In genomic region chrX:150547511-150548115, GRCh38 we compare ENCODE assay signal across 9 cellular contexts. TPM values are rescaled to one million over a fixed set of nuclear protein-coding genes. Genes with fewer than 3 reads are reported as not detected.
DNase-seq lines count a peak whose midpoint lies in the region; ATAC-seq and TF ChIP-seq lines count a peak whose summit lies in the region.
"Had no signal": no experiment of that assay in that cellular context is flagged by ENCODE, and none has a peak within 500 bp of the region (broad histone marks: within the 10 kb centered on the region; RNA-seq: fewer than 3 reads in every experiment).

No MANE protein-coding gene starts in this region.

- H3K9me3 ChIP-seq in mononuclear cell (ENCODE audit: low read depth, low read length) (no peaks in the 10 kb centered on the region), thyroid gland (no peaks in the 10 kb centered on the region)

- H3K27me3 ChIP-seq in mononuclear cell (ENCODE audit: insufficient read depth, low read length) (no peaks in the 10 kb centered on the region), thyroid gland (no peaks in the 10 kb centered on the region)

- peak overlapping the region; percentile 78 to 92 (median 85) for H3K27ac ChIP-seq in thyroid gland
- H3K27ac ChIP-seq: HL-60 had no signal

- 20% methylated on average over 1 of the region's 47 CpGs; no CpG with 5 or more reads in 1 of the 2 donors for WGBS in thyroid gland, 2 donors

- TF ChIP-seq POLR2A in erythroblast (IDR thresholded peaks at IDR 0.05; ENCODE audit: low read length) (peak; percentile 35), thyroid gland (IDR thresholded peaks at IDR 0.05) (peak in 1 of 2 donors; percentile 78)

- intact Hi-C loops in thyroid gland (cut with DNase I): no loop called here

- DNase-seq in AG10803 (ENCODE audit: low read depth): peak; percentile 38
- peak; percentile 57 to 64 for DNase-seq in erythroblast (lab: John Stamatoyannopoulos, UW)
- DNase-seq in thyroid gland: peak; percentile 88
- DNase-seq in GOT3 (lab: John Stamatoyannopoulos, UW): no peak

- peak overlapping the region; percentile 49 for H3K4me3 ChIP-seq in AG10803 (ENCODE audit: low read length)
- H3K4me3 ChIP-seq in WI38 (ENCODE audit: low read depth, low read length): peak overlapping the region; percentile 27; the same call in 1 of the 2 replicates
- peak overlapping the region; percentile 20 for H3K4me3 ChIP-seq in mononuclear cell (ENCODE audit: low read length)
- H3K4me3 ChIP-seq in thyroid gland (replicated peaks in 1 of 3): peak overlapping the region in 1 of 3 donors; percentile 25

- no peak for TF ChIP-seq CTCF in AG10803 (conservative IDR thresholded peaks at IDR 0.05; ENCODE audit: low read length)
- no peak for TF ChIP-seq CTCF in WI38 (IDR thresholded peaks at IDR 0.05; ENCODE audit: low read depth, low read length)
- no peak for TF ChIP-seq CTCF in thyroid gland (IDR thresholded peaks at IDR 0.05)

- H3K4me1 ChIP-seq in mononuclear cell (ENCODE audit: insufficient read depth, low read length) (peaks cover 37% of the 10 kb centered on the region), thyroid gland (peaks cover 9 to 35% of the 10 kb centered on the region in 2 donors)

- ATAC-seq in GM18519 (IDR thresholded peaks at IDR 0.05; ENCODE audit: low FRiP score, unreplicated experiment) (peak; percentile 44), HG03196 (IDR thresholded peaks at IDR 0.05; ENCODE audit: unreplicated experiment) (peak; percentile 51)

- H3K36me3 ChIP-seq in thyroid gland: no peaks in the 10 kb centered on the region

RNA-seq across cellular contexts. Expression of gene MTM1, which starts 20.8 kb away (rescaled TPM):
- total RNA-seq in mononuclear cell (21.8 TPM), thyroid gland (10 to 100 TPM; 16.3 to 50.0 (median 22.8) TPM)
